In genomic region chr21:25188639-25189038, GRCh38 we compare ENCODE assay signal across 10 cellular contexts.
DNase-seq lines count a peak whose midpoint lies in the region; ATAC-seq and TF ChIP-seq lines count a peak whose summit lies in the region.
"Had no signal": no experiment of that assay in that cellular context is flagged by ENCODE, and none has a peak within 500 bp of the region (broad histone marks: within the 10 kb centered on the region; RNA-seq: fewer than 3 reads in every experiment).

No MANE protein-coding gene starts in this region.

- intact Hi-C loops in Right ventricle myocardium superior (cut with DNase I), result no loop called here

- no peak for TF ChIP-seq CTCF in GM13977 (IDR thresholded peaks at IDR 0.05; ENCODE audit: extremely low read depth, insufficient read depth, missing control alignments)

- DNase-seq in GM13977 (ENCODE audit: low spot score), result peak; percentile 25
- no peak for DNase-seq in HCEC 1CT
- no peak for DNase-seq in NCI-H524 treated with DMSO at 0.1 percent for 48 hours (lab: John Stamatoyannopoulos, UW)
- no peak for DNase-seq in Right ventricle myocardium superior
- no peak for DNase-seq in erythroblast (lab: John Stamatoyannopoulos, UW)
- DNase-seq: activated CD4-positive, CD25-positive, alpha-beta regulatory T cell; activated naive CD8-positive, alpha-beta T cell treated with anti-CD3 and anti-CD28 coated beads, Interleukin-2, amount 10 ng/mL, durations not matched to agents 7 days and 5 days had no signal

- in situ Hi-C loops in GM13977 (cut with MboI; ENCODE audit: low pct_unique_long_range_greater_than_20kb, low sequenced_read_pairs, unreplicated experiment), result no loop called here

- no peak for TF ChIP-seq POLR2A in erythroblast (IDR thresholded peaks at IDR 0.05; ENCODE audit: low read length)

- ATAC-seq in GM19351 (IDR thresholded peaks at IDR 0.05; ENCODE audit: unreplicated experiment) (peak; percentile 75), HG02763 (IDR thresholded peaks at IDR 0.05; ENCODE audit: unreplicated experiment) (peak; percentile 77), HG03469 (IDR thresholded peaks at IDR 0.05; ENCODE audit: unreplicated experiment) (peak; percentile 64), Right ventricle myocardium superior (ENCODE audit: poor library complexity) (no peak)
